Comparison of ENCODE assay signal across 15 cellular contexts in the genomic region with DNA sequence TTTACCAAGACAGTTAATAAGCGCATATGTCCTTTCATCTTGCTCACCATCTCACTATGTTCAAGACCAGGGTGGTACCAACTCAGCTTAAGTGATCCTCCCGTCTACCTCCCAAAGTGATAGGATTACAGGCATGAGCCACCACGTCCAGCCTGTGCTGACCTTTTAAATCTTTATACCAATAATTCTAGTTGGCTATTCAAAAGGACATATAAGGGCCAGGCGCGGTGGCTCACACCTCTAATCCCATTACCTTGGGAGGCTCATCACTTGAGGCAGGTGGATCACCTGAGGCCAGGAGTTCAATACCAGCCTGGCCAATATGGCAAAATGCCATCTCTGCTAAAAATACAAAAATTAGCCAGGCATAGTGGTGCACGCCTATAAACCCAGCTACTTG. TPM values are rescaled to one million over a fixed set of nuclear protein-coding genes. Genes with fewer than 3 reads are reported as not detected.
DNase-seq lines count a peak whose midpoint lies in the region; TF ChIP-seq lines count a peak whose summit lies in the region.
"Had no signal": no experiment of that assay in that cellular context is flagged by ENCODE, and none has a peak within 500 bp of the region (broad histone marks: within the 10 kb centered on the region; RNA-seq: fewer than 3 reads in every experiment).

No MANE protein-coding gene starts in this region.

- no peak overlapping the region for H2AFZ ChIP-seq in KMS-11 (ENCODE audit: low read depth)

- peaks cover 46% of the 10 kb centered on the region for H3K79me2 ChIP-seq in KMS-11 (ENCODE audit: insufficient read depth, low read depth)

- no peak overlapping the region for H3K4me3 ChIP-seq in KMS-11 (IDR thresholded peaks at IDR 0.05; ENCODE audit: insufficient read depth, low read depth, low read length)

- no peak overlapping the region for H3K27ac ChIP-seq in KMS-11
- H3K27ac ChIP-seq: dorsolateral prefrontal cortex, heart right ventricle had no signal

- no peaks in the 10 kb centered on the region for H3K27me3 Mint-ChIP-seq in activated CD4-positive, alpha-beta T cell treated with anti-CD3 and anti-CD28 coated beads, Interleukin-2, amount 10 ng/mL, durations not matched to agents 24 days and 14 days
- peaks cover 31% of the 10 kb centered on the region for H3K27me3 Mint-ChIP-seq in brain
- peaks cover 21% of the 10 kb centered on the region for H3K27me3 Mint-ChIP-seq in neural crest cell (ENCODE audit: low read depth)
- H3K27me3 Mint-ChIP-seq: activated CD4-positive, alpha-beta T cell treated with anti-CD3 and anti-CD28 coated beads for 36 hours had no signal

- H3K36me3 Mint-ChIP-seq in activated CD4-positive, alpha-beta T cell treated with anti-CD3 and anti-CD28 coated beads, Interleukin-2, amount 10 ng/mL, durations not matched to agents 24 days and 14 days (ENCODE audit: low read depth), result peaks cover 57% of the 10 kb centered on the region
- H3K36me3 Mint-ChIP-seq in brain (peaks cover 71% of the 10 kb centered on the region), neural crest cell (ENCODE audit: low read depth) (peaks cover 33% of the 10 kb centered on the region)

- H3K27ac Mint-ChIP-seq in activated CD4-positive, alpha-beta T cell treated with anti-CD3 and anti-CD28 coated beads, Interleukin-2, amount 10 ng/mL, durations not matched to agents 24 days and 14 days, result no peak overlapping the region
- H3K27ac Mint-ChIP-seq in brain, result peak overlapping the region in 2 of 5 experiments; percentile 56 to 100
- H3K27ac Mint-ChIP-seq in neural crest cell (ENCODE audit: unreplicated experiment), result no peak overlapping the region
- H3K27ac Mint-ChIP-seq: activated CD4-positive, alpha-beta T cell treated with anti-CD3 and anti-CD28 coated beads for 36 hours had no signal

- no peaks in the 10 kb centered on the region for H3K9me3 Mint-ChIP-seq in activated CD4-positive, alpha-beta T cell treated with anti-CD3 and anti-CD28 coated beads, Interleukin-2, amount 10 ng/mL, durations not matched to agents 24 days and 14 days
- peaks cover 0 to 3% (median 0%) of the 10 kb centered on the region in 5 experiments for H3K9me3 Mint-ChIP-seq in brain
- no peaks in the 10 kb centered on the region for H3K9me3 Mint-ChIP-seq in neural crest cell

- peak overlapping the region; percentile 36 for H3K4me3 Mint-ChIP-seq in activated CD4-positive, alpha-beta T cell treated with anti-CD3 and anti-CD28 coated beads, Interleukin-2, amount 10 ng/mL, durations not matched to agents 24 days and 14 days
- peak overlapping the region; percentile 74 to 89 (median 79) for H3K4me3 Mint-ChIP-seq in brain
- peak overlapping the region; percentile 67 for H3K4me3 Mint-ChIP-seq in neural crest cell

- H3K4me1 ChIP-seq in KMS-11 (ENCODE audit: low read depth, poor library complexity, severe bottlenecking), result peaks cover 18% of the 10 kb centered on the region

- H4K20me1 ChIP-seq in KMS-11 (ENCODE audit: insufficient read depth), result peaks cover 21% of the 10 kb centered on the region

- H3K36me3 ChIP-seq in KMS-11 (ENCODE audit: insufficient read depth), result peaks cover 10% of the 10 kb centered on the region; the same call in 1 of the 2 replicates

- H3K27me3 ChIP-seq in KMS-11 (ENCODE audit: insufficient read depth, low read depth), result no peaks in the 10 kb centered on the region
- H3K27me3 ChIP-seq: dorsolateral prefrontal cortex, heart right ventricle had no signal

- H3K4me1 Mint-ChIP-seq in activated CD4-positive, alpha-beta T cell treated with anti-CD3 and anti-CD28 coated beads, Interleukin-2, amount 10 ng/mL, durations not matched to agents 24 days and 14 days, result peaks cover 25% of the 10 kb centered on the region
- H3K4me1 Mint-ChIP-seq in brain (peaks cover 66% of the 10 kb centered on the region), neural crest cell (peaks cover 39% of the 10 kb centered on the region)

- 0 out of 2 replicates have a peak overlapping the region, but pooled peaks have one; percentile 13 for H3K4me2 ChIP-seq in KMS-11

- intact Hi-C loops in activated CD4-positive, alpha-beta T cell treated with anti-CD3 and anti-CD28 coated beads, Interleukin-2, amount 10 ng/mL, durations not matched to agents 24 days and 14 days (cut with micrococcal nuclease), result loop anchor here (5.0 to 10.0 kb wide), 5 partner anchors 93 to 484 kb away; a partner anchor contains a TSS

- TF ChIP-seq CTCF in KMS-11 (conservative IDR thresholded peaks at IDR 0.05; ENCODE audit: low read depth, low read length), result no peak
- no peak for TF ChIP-seq CTCF in brain (conservative IDR thresholded peaks at IDR 0.05)
- no peak for TF ChIP-seq CTCF in neural crest cell (conservative IDR thresholded peaks at IDR 0.05)

- no peak overlapping the region for H3K9ac ChIP-seq in KMS-11

- DNase-seq in activated CD4-positive, alpha-beta T cell treated with anti-CD3 and anti-CD28 coated beads, Interleukin-2, amount 10 ng/mL, durations not matched to agents 24 days and 14 days, result no peak
- DNase-seq in activated CD4-positive, alpha-beta T cell treated with anti-CD3 and anti-CD28 coated beads, Interleukin-2, amount 50 U/mL, for 1 hour, result no peak
- no peak for DNase-seq in neural crest cell (ENCODE audit: low read depth, low spot score)
- no peak for DNase-seq in NCI-H187 treated with DMSO at 0.1 percent for 48 hours (lab: John Stamatoyannopoulos, UW)
- no peak for DNase-seq in NCI-H748 (lab: John Stamatoyannopoulos, UW; ENCODE audit: unreplicated experiment)
- DNase-seq in LoVo (ENCODE audit: low spot score), result no peak
- DNase-seq: activated CD4-positive, alpha-beta T cell treated with anti-CD3 and anti-CD28 coated beads for 36 hours; dorsolateral prefrontal cortex; heart right ventricle; kidney glomerular epithelial cell; NCI-H2171 treated with DMSO at 0.1 percent for 48 hours; posterior cingulate gyrus; stimulated activated CD4-positive, alpha-beta T cell treated with anti-CD3 and anti-CD28 coated beads, Interleukin-12 subunit alpha, Interleukin-12 subunit beta, amount 100 ng/mL, for 4 hours had no signal

RNA-seq across cellular contexts. Expression of a gene that starts 2.4 kb away (rescaled TPM):
- 42.9 and 48.3 TPM in 2 replicates for total RNA-seq in activated CD4-positive, alpha-beta T cell treated with anti-CD3 and anti-CD28 coated beads, Interleukin-2, amount 10 ng/mL, durations not matched to agents 24 days and 14 days
- 12.4 TPM for polyA plus RNA-seq in brain (ENCODE audit: insufficient read depth, low read depth, low replicate concordance)
- total RNA-seq in neural crest cell, result 64.1 and 64.7 TPM in 2 replicates

RNA-seq across cellular contexts. Expression of a gene that starts 3.1 kb away (rescaled TPM):
- 844 and 861 TPM in 2 replicates for total RNA-seq in activated CD4-positive, alpha-beta T cell treated with anti-CD3 and anti-CD28 coated beads, Interleukin-2, amount 10 ng/mL, durations not matched to agents 24 days and 14 days
- polyA plus RNA-seq in brain (ENCODE audit: insufficient read depth, low read depth, low replicate concordance), result 371 TPM
- total RNA-seq in neural crest cell, result 905 and 941 TPM in 2 replicates

RNA-seq across cellular contexts. Expression of a gene that starts 12.3 kb away (rescaled TPM):
- 36.3 and 37.1 TPM in 2 replicates for total RNA-seq in activated CD4-positive, alpha-beta T cell treated with anti-CD3 and anti-CD28 coated beads, Interleukin-2, amount 10 ng/mL, durations not matched to agents 24 days and 14 days
- 4.6 TPM for polyA plus RNA-seq in brain (ENCODE audit: insufficient read depth, low read depth, low replicate concordance)
- 27.6 and 28.6 TPM in 2 replicates for total RNA-seq in neural crest cell
